Comparison of ENCODE assay signal across 15 cellular contexts in genomic region chr11:9880657-9881056, GRCh38.
A peak's percentile ranks its signal among the peaks of the same experiment; 100 is the strongest.
DNase-seq lines count a peak whose midpoint lies in the region; ATAC-seq and TF ChIP-seq lines count a peak whose summit lies in the region.
"Had no signal": no experiment of that assay in that cellular context is flagged by ENCODE, and none has a peak within 500 bp of the region (broad histone marks: within the 10 kb centered on the region; RNA-seq: fewer than 3 reads in every experiment).

No MANE protein-coding gene starts in this region.

- no peaks in the 10 kb centered on the region for H3K27me3 ChIP-seq in cardiac muscle cell

- H3K27me3 Mint-ChIP-seq in mesothelial cell of epicardium (ENCODE audit: low read depth): no peaks in the 10 kb centered on the region
- H3K27me3 Mint-ChIP-seq in activated CD8-positive, alpha-beta memory T cell treated with anti-CD3 and anti-CD28 coated beads, Interleukin-2, amount 10 ng/mL, durations not matched to agents 7 days and 5 days: no peaks in the 10 kb centered on the region
- H3K27me3 Mint-ChIP-seq: B cell; CD4-positive, alpha-beta T cell had no signal

- H3K4me1 ChIP-seq in cardiac muscle cell (ENCODE audit: low read depth): peaks cover 8% of the 10 kb centered on the region

- peaks cover 7% of the 10 kb centered on the region for H3K9me3 Mint-ChIP-seq in mesothelial cell of epicardium
- no peaks in the 10 kb centered on the region for H3K9me3 Mint-ChIP-seq in activated CD8-positive, alpha-beta memory T cell treated with anti-CD3 and anti-CD28 coated beads, Interleukin-2, amount 10 ng/mL, durations not matched to agents 7 days and 5 days (ENCODE audit: low read depth)
- H3K9me3 Mint-ChIP-seq: CD4-positive, alpha-beta T cell; GM23338; H9 had no signal

- peaks cover 9% of the 10 kb centered on the region for H3K36me3 Mint-ChIP-seq in mesothelial cell of epicardium
- no peaks in the 10 kb centered on the region for H3K36me3 Mint-ChIP-seq in activated CD8-positive, alpha-beta memory T cell treated with anti-CD3 and anti-CD28 coated beads, Interleukin-2, amount 10 ng/mL, durations not matched to agents 7 days and 5 days

- H3K4me3 Mint-ChIP-seq in mesothelial cell of epicardium: no peak overlapping the region
- H3K4me3 Mint-ChIP-seq in activated CD8-positive, alpha-beta memory T cell treated with anti-CD3 and anti-CD28 coated beads, Interleukin-2, amount 10 ng/mL, durations not matched to agents 7 days and 5 days: no peak overlapping the region
- H3K4me3 Mint-ChIP-seq: B cell; CD4-positive, alpha-beta T cell; GM23338; H9 had no signal

- CTCF ChIA-PET in activated CD8-positive, alpha-beta memory T cell treated with anti-CD3 and anti-CD28 coated beads, Interleukin-2, amount 10 ng/mL, durations not matched to agents 7 days and 5 days (lab: Charles Lee): no interaction called here

- TF ChIP-seq CTCF in cardiac muscle cell (IDR thresholded peaks at IDR 0.05; ENCODE audit: low read depth, low read length) (no peak), mesothelial cell of epicardium (IDR thresholded peaks at IDR 0.05; ENCODE audit: unreplicated experiment) (no peak)

- H3K36me3 ChIP-seq in cardiac muscle cell: no peaks in the 10 kb centered on the region
- no peaks in the 10 kb centered on the region for H3K36me3 ChIP-seq in SK-N-MC (ENCODE audit: insufficient read depth, low read length)

- H3K4me3 ChIP-seq in cardiac muscle cell: no peak overlapping the region
- H3K4me3 ChIP-seq in SK-N-MC: peak overlapping the region; percentile 50
- H3K4me3 ChIP-seq: GM23338 had no signal

- peak overlapping the region; percentile 21 for H3K27ac ChIP-seq in cardiac muscle cell
- H3K27ac ChIP-seq in SK-N-MC: peak overlapping the region; percentile 86
- H3K27ac ChIP-seq: 22Rv1 had no signal

- peak overlapping the region; percentile 35 for H3K27ac Mint-ChIP-seq in mesothelial cell of epicardium
- H3K27ac Mint-ChIP-seq in activated CD8-positive, alpha-beta memory T cell treated with anti-CD3 and anti-CD28 coated beads, Interleukin-2, amount 10 ng/mL, durations not matched to agents 7 days and 5 days: no peak overlapping the region
- H3K27ac Mint-ChIP-seq: B cell; CD4-positive, alpha-beta T cell; GM23338 had no signal

- no peak for ATAC-seq in left ventricle myocardium superior
- ATAC-seq in activated CD8-positive, alpha-beta memory T cell treated with anti-CD3 and anti-CD28 coated beads, Interleukin-2, amount 10 ng/mL, durations not matched to agents 7 days and 5 days: no peak
- ATAC-seq in HG02885 (IDR thresholded peaks at IDR 0.05; ENCODE audit: poor library complexity, unreplicated experiment): no peak
- ATAC-seq in HG03025 (IDR thresholded peaks at IDR 0.05; ENCODE audit: low FRiP score, unreplicated experiment): no peak
- ATAC-seq: GM23338 had no signal

- peaks cover 23% of the 10 kb centered on the region for H3K4me1 Mint-ChIP-seq in mesothelial cell of epicardium
- H3K4me1 Mint-ChIP-seq in activated CD8-positive, alpha-beta memory T cell treated with anti-CD3 and anti-CD28 coated beads, Interleukin-2, amount 10 ng/mL, durations not matched to agents 7 days and 5 days: no peaks in the 10 kb centered on the region
- H3K4me1 Mint-ChIP-seq: B cell had no signal

- H3K9ac ChIP-seq in SK-N-MC (ENCODE audit: insufficient read length): no peak overlapping the region

- DNase-seq in cardiac muscle cell (ENCODE audit: low read depth in 1 of 2, low spot score in 1 of 2) (no peak), left ventricle myocardium superior (no peak), SK-N-MC (ENCODE audit: low read depth, low spot score) (no peak), mesothelial cell of epicardium (ENCODE audit: low spot score in 2 of 2, unreplicated experiment in 2 of 2) (no peak)
- DNase-seq in activated CD8-positive, alpha-beta memory T cell treated with anti-CD3 and anti-CD28 coated beads, Interleukin-2, amount 10 ng/mL, durations not matched to agents 7 days and 5 days: no peak
- DNase-seq: C1 segment of cervical spinal cord; CD4-positive, alpha-beta T cell; DMS79; H9; KG1 had no signal

- intact Hi-C loops in left ventricle myocardium superior (cut with micrococcal nuclease): no loop called here

- H3K9me3 ChIP-seq in cardiac muscle cell (ENCODE audit: low read depth) (no peaks in the 10 kb centered on the region), SK-N-MC (ENCODE audit: low read depth, low read length) (no peaks in the 10 kb centered on the region)
